Comparison of ENCODE assay signal across 26 cellular contexts in genomic region chr18:63551769-63552168, GRCh38. TPM values are rescaled to one million over a fixed set of nuclear protein-coding genes. Genes with fewer than 3 reads are reported as not detected.
"Had no signal": no experiment of that assay in that cellular context is flagged by ENCODE, and none has a peak within 500 bp of the region (broad histone marks: within the 10 kb centered on the region; RNA-seq: fewer than 3 reads in every experiment).

No MANE protein-coding gene starts in this region.

- H3K27ac ChIP-seq: esophagus muscularis mucosa, hepatocyte, lower lobe of right lung, neural progenitor cell, ovary, right atrium auricular region, suprapubic skin, thyroid gland had no signal

- H3K4me2 ChIP-seq: hepatocyte, neural progenitor cell, smooth muscle cell had no signal

- H3K9me3 ChIP-seq: esophagus muscularis mucosa, left ventricle myocardium inferior, lower lobe of right lung, ovary, right atrium auricular region, suprapubic skin, thyroid gland, upper lobe of left lung, uterus had no signal

- DNase-seq: effector memory CD4-positive, alpha-beta T cell; foreskin melanocyte; head of caudate nucleus; kidney; left cardiac atrium; left ventricle myocardium inferior; lower lobe of right lung; nucleus accumbens; ovary; stimulated activated CD4-positive, alpha-beta T cell treated with anti-CD3 and anti-CD28 coated beads, Interleukin-2, amount 100 ng/mL, for 48 hours; stimulated activated naive CD8-positive, alpha-beta T cell treated with anti-CD3 and anti-CD28 coated beads, Interleukin-15, Interleukin-2, amounts not matched to agents 100 U/mL and 50 U/mL, for 24 hours; thyroid gland; upper lobe of left lung; uterus had no signal

- FAIRE-seq: endometrium, kidney had no signal

- H3K36me3 ChIP-seq: esophagus muscularis mucosa, left ventricle myocardium inferior, lower lobe of right lung, neural progenitor cell, ovary, right atrium auricular region, suprapubic skin, thyroid gland, upper lobe of left lung, uterus had no signal

- H3K79me2 ChIP-seq: hepatocyte had no signal

- H3K4me3 ChIP-seq: esophagus muscularis mucosa, hepatocyte, left ventricle myocardium inferior, lower lobe of right lung, neural progenitor cell, ovary, right atrium auricular region, smooth muscle cell, suprapubic skin, thyroid gland, upper lobe of left lung, uterus had no signal

- H2AFZ ChIP-seq: hepatocyte, neural progenitor cell had no signal

- H3K27me3 ChIP-seq: esophagus muscularis mucosa, hepatocyte, neural progenitor cell, ovary, right atrium auricular region, suprapubic skin, thyroid gland, upper lobe of left lung, uterus had no signal

- H3K4me1 ChIP-seq: neural progenitor cell, thyroid gland had no signal

- H3K9ac ChIP-seq: neural progenitor cell had no signal

RNA-seq across cellular contexts. Expression of gene SERPINB12, which starts 9.6 kb away (rescaled TPM):
- total RNA-seq: esophagus muscularis mucosa; hepatocyte; kidney; left cardiac atrium; left ventricle myocardium inferior; lower lobe of right lung; mesothelial cell of epicardium; mucosa of gallbladder; natural killer cell treated with Interleukin-12 subunit alpha and Interleukin-12 subunit beta and Interleukin-15 and Interleukin-18, amount 100 ng/mL, for 72 hours; ovary; posterior vena cava; right atrium auricular region; thyroid gland; upper lobe of left lung; uterus had no signal
- polyA plus RNA-seq: hepatocyte, ovary had no signal

RNA-seq across cellular contexts. Expression of gene SERPINB13, which starts 35.4 kb away (rescaled TPM):
- total RNA-seq: esophagus muscularis mucosa; hepatocyte; kidney; left cardiac atrium; left ventricle myocardium inferior; lower lobe of right lung; mucosa of gallbladder; myocyte; natural killer cell treated with Interleukin-12 subunit alpha and Interleukin-12 subunit beta and Interleukin-15 and Interleukin-18, amount 100 ng/mL, for 72 hours; posterior vena cava; right atrium auricular region; thyroid gland; uterus had no signal
- polyA plus RNA-seq: ovary had no signal
